In the genomic region with DNA sequence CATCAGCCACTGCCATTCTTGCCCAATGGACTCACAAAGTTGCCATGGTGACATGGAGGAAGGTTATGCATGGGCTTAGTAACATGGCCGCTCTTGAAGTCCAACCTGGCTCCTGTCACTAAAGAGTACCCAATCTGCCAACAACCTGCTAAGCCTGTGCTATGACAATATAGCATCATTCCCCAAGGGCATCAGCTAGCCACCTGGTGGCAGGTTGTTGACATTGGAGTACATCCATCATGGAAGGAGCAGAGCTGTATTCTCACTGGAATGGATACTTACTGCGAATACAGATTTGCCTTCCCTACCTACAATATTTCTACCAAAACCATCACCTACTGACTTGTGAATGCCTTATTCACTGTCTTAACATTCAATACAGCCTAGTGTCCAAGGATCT, we compare ENCODE assay signal across 20 cellular contexts.
DNase-seq lines count a peak whose midpoint lies in the region; ATAC-seq and TF ChIP-seq lines count a peak whose summit lies in the region.
"Had no signal": no experiment of that assay in that cellular context is flagged by ENCODE, and none has a peak within 500 bp of the region (broad histone marks: within the 10 kb centered on the region; RNA-seq: fewer than 3 reads in every experiment).

No MANE protein-coding gene starts in this region.

- whole genome bisulfite sequencing in adrenal gland, 4 donors, result 88 to 100% (median 95%) methylated on average over 2 of the region's 2 CpGs

- H3K36me3 ChIP-seq in adrenal gland (replicated peaks in 1 of 2), result no peaks in the 10 kb centered on the region
- H3K36me3 ChIP-seq in uterus, result no peaks in the 10 kb centered on the region
- H3K36me3 ChIP-seq: BLaER1 treated with 17β-estradiol and CSF1 and Interleukin-3, amounts not matched to agents 10 nM and 100 nM; esophagus muscularis mucosa had no signal

- H3K27me3 ChIP-seq in adrenal gland (no peaks in the 10 kb centered on the region), uterus (no peaks in the 10 kb centered on the region)
- H3K27me3 ChIP-seq: BLaER1 treated with 17β-estradiol and CSF1 and Interleukin-3, amounts not matched to agents 10 nM and 100 nM; esophagus muscularis mucosa had no signal

- TF ChIP-seq POLR2A in adrenal gland (IDR thresholded peaks at IDR 0.05) (no peak), uterus (IDR thresholded peaks at IDR 0.05) (no peak)

- no peak overlapping the region for H3K4me3 ChIP-seq in adrenal gland
- no peak overlapping the region for H3K4me3 ChIP-seq in uterus
- H3K4me3 ChIP-seq: BLaER1 treated with 17β-estradiol and CSF1 and Interleukin-3, amounts not matched to agents 10 nM and 100 nM; esophagus muscularis mucosa; GM12878 had no signal

- ATAC-seq in esophagus mucosa, result peak; percentile 31
- ATAC-seq: activated naive CD4-positive, alpha-beta T cell treated with anti-CD3 and anti-CD28 coated beads, Interleukin-2, amount 50 U/mL, for 72 hours; GM12878 had no signal

- intact Hi-C loops in adrenal gland (cut with DNase I) (no loop called here), uterus (cut with DNase I; ENCODE audit: low total_unique reads) (no loop called here)

- H3K27ac ChIP-seq in C4-2B (no peak overlapping the region), adrenal gland (no peak overlapping the region), uterus (no peak overlapping the region)
- H3K27ac ChIP-seq: BLaER1 treated with 17β-estradiol and CSF1 and Interleukin-3, amounts not matched to agents 10 nM and 100 nM; esophagus muscularis mucosa had no signal

- H3K9me3 ChIP-seq in adrenal gland (replicated peaks in 1 of 3) (no peaks in the 10 kb centered on the region), uterus (no peaks in the 10 kb centered on the region)

- H3K4me1 ChIP-seq in adrenal gland (replicated peaks in 1 of 2), result no peaks in the 10 kb centered on the region
- no peaks in the 10 kb centered on the region for H3K4me1 ChIP-seq in uterus
- H3K4me1 ChIP-seq: BLaER1 treated with 17β-estradiol and CSF1 and Interleukin-3, amounts not matched to agents 10 nM and 100 nM; esophagus muscularis mucosa had no signal

- peak; percentile 7 for DNase-seq in ELR (ENCODE audit: low read depth)
- peak; percentile 3 for DNase-seq in NCI-H2029 treated with DMSO at 0.1 percent for 48 hours (lab: John Stamatoyannopoulos, UW)
- no peak for DNase-seq in adrenal gland
- DNase-seq in Ammon's horn (ENCODE audit: low spot score), result no peak
- DNase-seq in uterus, result no peak
- DNase-seq: activated CD4-positive, alpha-beta T cell treated with anti-CD3 and anti-CD28 coated beads for 48 hours; dermis blood vessel endothelial cell; head of caudate nucleus; islet precursor cell; mesenchymal stem cell; NCI-H1048; SHP77 treated with DMSO at 0.1 percent for 48 hours; substantia nigra; T-helper 9 cell had no signal

- peak; percentile 53 for TF ChIP-seq CTCF in C4-2B (conservative IDR thresholded peaks at IDR 0.05)
- no peak for TF ChIP-seq CTCF in adrenal gland (IDR thresholded peaks at IDR 0.05)
- TF ChIP-seq CTCF in uterus (IDR thresholded peaks at IDR 0.05), result no peak

Comparison
In these comparisons a context has a peak if more than half of its experiments do, and no peak if none do; other contexts are left out.
1. DNase-seq: peak in ELR (single experiment) and NCI-H2029 treated with DMSO at 0.1 percent for 48 hours (single experiment); none in adrenal gland (0 of 7), Ammon's horn (single experiment) and uterus (0 of 2).